Comparison of ENCODE assay signal across 22 cellular contexts in genomic region chr9:134692573-134692860, GRCh38. TPM values are rescaled to one million over a fixed set of nuclear protein-coding genes. Genes with fewer than 3 reads are reported as not detected.
"Had no signal": no experiment of that assay in that cellular context is flagged by ENCODE, and none has a peak within 500 bp of the region (broad histone marks: within the 10 kb centered on the region; RNA-seq: fewer than 3 reads in every experiment).

No MANE protein-coding gene starts in this region.

- H3K4me3 Mint-ChIP-seq: activated CD4-positive, alpha-beta memory T cell treated with anti-CD3 and anti-CD28 coated beads for 36 hours; activated CD4-positive, alpha-beta T cell treated with anti-CD3 and anti-CD28 coated beads, Interleukin-2, amount 10 ng/mL, durations not matched to agents 24 days and 14 days; activated T-cell treated with anti-CD3 and anti-CD28 coated beads, Interleukin-2, amount 50 U/mL, for 4 hours; activated T-helper 17 cell treated with anti-CD3 and anti-CD28 coated beads, Interleukin-2, amount 50 U/mL, for 72 hours; endodermal cell; nephron; type B pancreatic cell had no signal

- H3K4me1 Mint-ChIP-seq: activated T-helper 17 cell treated with anti-CD3 and anti-CD28 coated beads, Interleukin-2, amount 50 U/mL, for 72 hours; endodermal cell had no signal

- H3K27ac ChIP-seq: body of pancreas, epithelial cell of prostate, left lung, neutrophil, pancreas, prostate gland, thoracic aorta had no signal

- H3K27me3 ChIP-seq: heart right ventricle, left lung, pancreas, uterus had no signal

- H3K9me3 ChIP-seq: body of pancreas, esophagus squamous epithelium, heart right ventricle, left lung, neutrophil, pancreas, prostate gland, thoracic aorta, uterus had no signal

- H3K36me3 ChIP-seq: esophagus squamous epithelium, left lung, neutrophil, pancreas, prostate gland, uterus had no signal

- H3K9me3 Mint-ChIP-seq: activated CD4-positive, alpha-beta memory T cell treated with anti-CD3 and anti-CD28 coated beads for 36 hours; activated CD4-positive, alpha-beta T cell treated with anti-CD3 and anti-CD28 coated beads, Interleukin-2, amount 10 ng/mL, durations not matched to agents 24 days and 14 days; activated naive CD4-positive, alpha-beta T cell treated with anti-CD3 and anti-CD28 coated beads, Interleukin-2, amount 50 U/mL, for 72 hours; activated T-cell treated with anti-CD3 and anti-CD28 coated beads, Interleukin-2, amount 50 U/mL, for 4 hours; activated T-helper 17 cell treated with anti-CD3 and anti-CD28 coated beads, Interleukin-2, amount 50 U/mL, for 72 hours; endodermal cell; nephron; type B pancreatic cell had no signal

- H3K4me3 ChIP-seq: body of pancreas, esophagus squamous epithelium, heart right ventricle, left lung, pancreas, prostate gland, thoracic aorta, uterus had no signal

- DNase-seq: activated CD4-positive, alpha-beta memory T cell treated with anti-CD3 and anti-CD28 coated beads for 36 hours; activated CD4-positive, alpha-beta T cell treated with anti-CD3 and anti-CD28 coated beads, Interleukin-2, amount 10 ng/mL, durations not matched to agents 24 days and 14 days; activated CD4-positive, CD25-positive, alpha-beta regulatory T cell treated with anti-CD3 and anti-CD28 coated beads, Interleukin-2, amount 50 U/mL, for 72 hours; activated T-cell treated with anti-CD3 and anti-CD28 coated beads, Interleukin-2, amount 50 U/mL, for 4 hours; body of pancreas; cortex of kidney; endodermal cell; esophagus squamous epithelium; foreskin melanocyte; heart right ventricle; stimulated activated naive CD8-positive, alpha-beta T cell treated with anti-CD3 and anti-CD28 coated beads, Interleukin-15, Interleukin-2, amounts not matched to agents 100 U/mL and 50 U/mL, for 24 hours; uterus had no signal

- H3K4me1 ChIP-seq: body of pancreas, left lung, pancreas, prostate gland had no signal

- H3K27ac Mint-ChIP-seq: activated CD4-positive, alpha-beta memory T cell treated with anti-CD3 and anti-CD28 coated beads for 36 hours; activated CD4-positive, alpha-beta T cell treated with anti-CD3 and anti-CD28 coated beads, Interleukin-2, amount 10 ng/mL, durations not matched to agents 24 days and 14 days; activated naive CD4-positive, alpha-beta T cell treated with anti-CD3 and anti-CD28 coated beads, Interleukin-2, amount 50 U/mL, for 72 hours; activated T-helper 17 cell treated with anti-CD3 and anti-CD28 coated beads, Interleukin-2, amount 50 U/mL, for 72 hours; endodermal cell; nephron; type B pancreatic cell had no signal

- H3K27me3 Mint-ChIP-seq: activated CD4-positive, alpha-beta memory T cell treated with anti-CD3 and anti-CD28 coated beads for 36 hours; activated CD4-positive, alpha-beta T cell treated with anti-CD3 and anti-CD28 coated beads, Interleukin-2, amount 10 ng/mL, durations not matched to agents 24 days and 14 days; activated T-helper 17 cell treated with anti-CD3 and anti-CD28 coated beads, Interleukin-2, amount 50 U/mL, for 72 hours; type B pancreatic cell had no signal

- H3K36me3 Mint-ChIP-seq: activated CD4-positive, alpha-beta memory T cell treated with anti-CD3 and anti-CD28 coated beads for 36 hours; activated naive CD4-positive, alpha-beta T cell treated with anti-CD3 and anti-CD28 coated beads, Interleukin-2, amount 50 U/mL, for 72 hours; type B pancreatic cell had no signal

- ATAC-seq: activated naive CD4-positive, alpha-beta T cell treated with anti-CD3 and anti-CD28 coated beads, Interleukin-2, amount 50 U/mL, for 72 hours; activated T-cell treated with anti-CD3 and anti-CD28 coated beads, Interleukin-2, amount 50 U/mL, for 4 hours; body of pancreas; heart right ventricle; left lung; stimulated activated naive CD8-positive, alpha-beta T cell treated with anti-CD3 and anti-CD28 coated beads, Interleukin-15, Interleukin-2, amounts not matched to agents 100 U/mL and 50 U/mL, for 24 hours had no signal

RNA-seq across cellular contexts. Expression of gene COL5A1, which starts 50.9 kb away (rescaled TPM):
- total RNA-seq: activated CD4-positive, alpha-beta T cell treated with anti-CD3 and anti-CD28 coated beads, Interleukin-2, amount 10 ng/mL, durations not matched to agents 24 days and 14 days had no signal
